14 cellular contexts compared by ENCODE assay signal in the genomic region with DNA sequence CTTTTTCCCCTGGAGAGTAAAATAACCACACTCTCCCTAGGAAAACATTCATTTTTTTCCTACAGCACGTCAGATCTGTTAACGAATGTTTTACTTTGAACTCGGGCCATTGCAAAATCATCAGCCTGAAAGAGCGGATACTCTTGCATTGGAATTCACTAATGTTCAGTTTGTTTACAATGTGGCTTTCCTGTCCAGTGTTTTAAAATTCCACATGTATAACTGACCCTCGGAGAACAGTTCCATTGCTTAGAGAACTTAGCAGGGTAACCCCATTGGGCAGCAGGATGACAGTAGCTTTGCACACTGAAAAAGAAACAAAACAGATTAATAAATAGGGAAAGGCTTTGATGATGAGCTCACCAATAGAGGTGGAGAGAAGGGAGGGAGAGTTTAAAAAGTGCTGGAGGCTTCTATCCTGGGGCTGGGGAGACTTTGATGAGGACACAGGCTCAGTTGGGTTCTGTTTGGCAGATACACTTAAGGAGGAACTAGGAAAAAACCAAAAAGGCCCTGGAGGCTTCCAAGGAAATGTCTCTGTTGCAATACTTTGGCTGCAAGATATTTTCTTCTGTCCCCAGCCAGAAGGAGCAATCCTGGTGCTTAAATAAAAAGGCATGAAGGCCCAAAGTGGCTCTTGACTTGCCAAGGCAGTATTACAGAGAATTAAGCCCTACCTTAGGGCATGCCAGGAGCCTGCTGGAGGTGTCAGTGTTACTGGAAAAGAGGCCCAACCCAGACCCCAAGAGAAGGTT.
A peak's percentile ranks its signal among the peaks of the same experiment; 100 is the strongest.
DNase-seq lines count a peak whose midpoint lies in the region; ATAC-seq and TF ChIP-seq lines count a peak whose summit lies in the region.
"Had no signal": no experiment of that assay in that cellular context is flagged by ENCODE, and none has a peak within 500 bp of the region (broad histone marks: within the 10 kb centered on the region; RNA-seq: fewer than 3 reads in every experiment).

No MANE protein-coding gene starts in this region.

- H3K4me2 ChIP-seq in hepatocyte = peak overlapping the region; percentile 50

- H3K4me3 ChIP-seq in HFF-Myc (replicated peaks; ENCODE audit: low read depth, low read length) (no peak overlapping the region), astrocyte of the spinal cord (ENCODE audit: low read depth, low read length) (no peak overlapping the region), hepatocyte (no peak overlapping the region)

- H4K20me1 ChIP-seq in hepatocyte (ENCODE audit: insufficient read depth, poor library complexity, severe bottlenecking) = no peaks in the 10 kb centered on the region

- peak; percentile 82 for DNase-seq in HFF-Myc (ENCODE audit: extremely low read depth, low read depth)
- DNase-seq in astrocyte of the spinal cord (ENCODE audit: low read depth, low spot score) = peak; percentile 94
- DNase-seq in hepatocyte (ENCODE audit: low spot score) = peak; percentile 34
- peak; percentile 61 for DNase-seq in stromal cell of bone marrow (ENCODE audit: low read depth)
- DNase-seq in NCI-H1092 (lab: John Stamatoyannopoulos, UW) = no peak
- DNase-seq in D341Med (ENCODE audit: low spot score) = no peak
- DNase-seq: amygdala; DND-41; NCI-H1436; NCI-H82; stimulated activated CD4-positive, alpha-beta T cell treated with anti-CD3 and anti-CD28 coated beads, Interleukin-2, amount 100 ng/mL, for 48 hours; stimulated activated naive CD8-positive, alpha-beta T cell treated with anti-CD3 and anti-CD28 coated beads, Interleukin-15, amount 100 ng/mL, for 72 hours had no signal

- TF ChIP-seq CTCF in HFF-Myc (IDR thresholded peaks at IDR 0.05; ENCODE audit: low read depth, low read length, missing control alignments) (no peak), astrocyte of the spinal cord (IDR thresholded peaks at IDR 0.05; ENCODE audit: low read depth, low read length) (no peak), hepatocyte (IDR thresholded peaks at IDR 0.05; ENCODE audit: poor library complexity) (no peak)

- no peaks in the 10 kb centered on the region for H3K27me3 ChIP-seq in hepatocyte

- peak overlapping the region; percentile 92 for H3K27ac ChIP-seq in hepatocyte

- no peaks in the 10 kb centered on the region for H3K9me2 ChIP-seq in hepatocyte (replicated peaks; ENCODE audit: insufficient read depth)

- H3K4me1 ChIP-seq in hepatocyte (ENCODE audit: insufficient read depth) = peaks cover 18% of the 10 kb centered on the region

- 34% methylated on average over 5 of the region's 5 CpGs for WGBS in hepatocyte (ENCODE audit: low lambda C conversion rate, missing lambda C conversion rate)

- no peaks in the 10 kb centered on the region for H3K36me3 ChIP-seq in hepatocyte (replicated peaks; ENCODE audit: insufficient read depth, low read depth)

- H3K9me3 ChIP-seq in hepatocyte (ENCODE audit: low read depth) = no peaks in the 10 kb centered on the region

- no peaks in the 10 kb centered on the region for H3K79me2 ChIP-seq in hepatocyte

- H2AFZ ChIP-seq in hepatocyte = peak overlapping the region; percentile 39

- no peak for ATAC-seq in GM18861 (IDR thresholded peaks at IDR 0.05; ENCODE audit: unreplicated experiment)
- no peak for ATAC-seq in HG03521 (IDR thresholded peaks at IDR 0.05; ENCODE audit: unreplicated experiment)
- ATAC-seq: stimulated activated naive CD8-positive, alpha-beta T cell treated with anti-CD3 and anti-CD28 coated beads, Interleukin-15, amount 100 ng/mL, for 72 hours had no signal

- in situ Hi-C loops in astrocyte of the spinal cord (cut with HindIII; ENCODE audit: low sequenced_read_pairs) = no loop called here

Comparison
In these comparisons a context has a peak if more than half of its experiments do, and no peak if none do; other contexts are left out.
1. DNase-seq: peak in HFF-Myc (single experiment), astrocyte of the spinal cord (single experiment), hepatocyte (single experiment) and stromal cell of bone marrow (single experiment); none in NCI-H1092 (single experiment) and D341Med (single experiment).